Comparison of ENCODE assay signal across 8 cellular contexts in genomic region chr5:177591690-177592009, GRCh38. TPM values are rescaled to one million over a fixed set of nuclear protein-coding genes. Genes with fewer than 3 reads are reported as not detected.
A peak's percentile ranks its signal among the peaks of the same experiment; 100 is the strongest.
DNase-seq lines count a peak whose midpoint lies in the region; ATAC-seq and TF ChIP-seq lines count a peak whose summit lies in the region.

No MANE protein-coding gene starts in this region.

- peak overlapping the region; percentile 72 to 99 (median 86) for H3K27ac Mint-ChIP-seq in CD8-positive, alpha-beta memory T cell

- peaks cover 3% of the 10 kb centered on the region for H3K27me3 ChIP-seq in CD8-positive, alpha-beta memory T cell (ENCODE audit: insufficient read depth, low read length, poor library complexity, severe bottlenecking)
- H3K27me3 ChIP-seq in endocrine pancreas (ENCODE audit: control insufficient read depth, insufficient read depth, low read length) (no peaks in the 10 kb centered on the region), neutrophil (peaks cover 39% of the 10 kb centered on the region)

- H3K27ac ChIP-seq in CD8-positive, alpha-beta memory T cell (ENCODE audit: low read depth, low read length), result peak overlapping the region; percentile 1
- peak overlapping the region; percentile 84 for H3K27ac ChIP-seq in neutrophil

- TF ChIP-seq CTCF in neutrophil (IDR thresholded peaks at IDR 0.05), result no peak

- POLR2A ChIA-PET in CD8-positive, alpha-beta memory T cell (lab: Charles Lee), result interaction anchor here (0.9 kb wide), 1 partner anchor 9 kb away, joined by 4 read pairs; no protein-coding TSS in a partner anchor

- H3K4me3 Mint-ChIP-seq in CD8-positive, alpha-beta memory T cell, result peak overlapping the region; percentile 91 to 100 (median 99)

- CTCF ChIA-PET in CD8-positive, alpha-beta memory T cell (lab: Charles Lee), result interaction anchor here (1.0 to 1.5 kb wide), 3 partner anchors 15 to 41 kb away, joined by 3 to 6 read pairs (median 3); no protein-coding TSS in a partner anchor

- H3K9me3 Mint-ChIP-seq in CD8-positive, alpha-beta memory T cell, result no peaks in the 10 kb centered on the region

- peaks cover 5 to 41% (median 8%) of the 10 kb centered on the region in 3 donors for H3K36me3 Mint-ChIP-seq in CD8-positive, alpha-beta memory T cell

- peak overlapping the region; percentile 90 for H3K4me3 ChIP-seq in CD8-positive, alpha-beta memory T cell (ENCODE audit: low read length)
- peak overlapping the region; percentile 67 for H3K4me3 ChIP-seq in endocrine pancreas (ENCODE audit: control insufficient read depth, insufficient read depth, low read length)
- peak overlapping the region; percentile 88 to 97 for H3K4me3 ChIP-seq in neutrophil (ENCODE audit: low read depth in 1 of 2, low read length in 1 of 2)

- H3K9ac ChIP-seq in endocrine pancreas (ENCODE audit: control insufficient read depth, insufficient read depth, low read length), result peak overlapping the region; percentile 10

- H3K4me1 Mint-ChIP-seq in CD8-positive, alpha-beta memory T cell, result peaks cover 19 to 30% (median 27%) of the 10 kb centered on the region in 3 donors

- no peaks in the 10 kb centered on the region for H3K9me3 ChIP-seq in CD8-positive, alpha-beta memory T cell (ENCODE audit: low read length)
- H3K9me3 ChIP-seq in endocrine pancreas (ENCODE audit: control insufficient read depth, low read length) (no peaks in the 10 kb centered on the region), neutrophil (no peaks in the 10 kb centered on the region)

- peaks cover 31% of the 10 kb centered on the region for H3K36me3 ChIP-seq in CD8-positive, alpha-beta memory T cell (ENCODE audit: insufficient read depth, low read length)
- H3K36me3 ChIP-seq in endocrine pancreas (ENCODE audit: control insufficient read depth, insufficient read depth, low read length) (peaks cover 3% of the 10 kb centered on the region), neutrophil (peaks cover 33% of the 10 kb centered on the region)

- intact Hi-C loops in posterior cingulate gyrus (cut with DNase I), result loop anchor here (2.0 kb wide), 1 partner anchor 39 kb away; no protein-coding TSS in a partner anchor

- peaks cover 23% of the 10 kb centered on the region for H3K4me1 ChIP-seq in CD8-positive, alpha-beta memory T cell (ENCODE audit: insufficient read depth, low read length)
- H3K4me1 ChIP-seq in endocrine pancreas (ENCODE audit: control insufficient read depth, insufficient read depth, low read length) (peaks cover 5% of the 10 kb centered on the region), neutrophil (ENCODE audit: control insufficient read depth in 1 of 2, insufficient read depth in 1 of 2, low read depth in 1 of 2, low read length in 1 of 2) (peaks cover 15 to 17% of the 10 kb centered on the region in 2 experiments)

- peaks cover 10 to 26% of the 10 kb centered on the region in 2 donors for H3K27me3 Mint-ChIP-seq in CD8-positive, alpha-beta memory T cell

- no peak for ATAC-seq in activated CD4-positive, CD25-positive, alpha-beta regulatory T cell treated with anti-CD3 and anti-CD28 coated beads, Interleukin-2, amount 50 U/mL, for 24 hours

- no peak for DNase-seq in CD8-positive, alpha-beta memory T cell
- DNase-seq in NCI-H69 (lab: John Stamatoyannopoulos, UW) (peak; percentile 57), posterior cingulate gyrus (no peak), Ammon's horn (ENCODE audit: low spot score) (no peak), globus pallidus (ENCODE audit: low spot score) (no peak)

RNA-seq across cellular contexts. Expression of gene TMED9, which starts 0.4 kb away (rescaled TPM):
- total RNA-seq in CD8-positive, alpha-beta memory T cell, result 100 to 1,000 TPM; 138 to 142 TPM
- polyA plus RNA-seq in CD8-positive, alpha-beta memory T cell, result 140 TPM

RNA-seq across cellular contexts. Expression of gene B4GALT7, which starts 8.3 kb away (rescaled TPM):
- total RNA-seq in CD8-positive, alpha-beta memory T cell, result 10 to 100 TPM; 20.2 to 24.4 TPM
- polyA plus RNA-seq in CD8-positive, alpha-beta memory T cell, result 17.7 TPM

RNA-seq across cellular contexts. Expression of gene FAM193B, which starts 37.3 kb away (rescaled TPM):
- total RNA-seq in CD8-positive, alpha-beta memory T cell, result 10 to 100 TPM; 72.9 to 76.6 TPM
- polyA plus RNA-seq in CD8-positive, alpha-beta memory T cell, result 8.5 TPM
